8 cellular contexts compared by ENCODE assay signal in genomic region chr10:38094158-38094922, GRCh38. TPM values are rescaled to one million over a fixed set of nuclear protein-coding genes. Genes with fewer than 3 reads are reported as not detected.
A peak's percentile ranks its signal among the peaks of the same experiment; 100 is the strongest.
DNase-seq lines count a peak whose midpoint lies in the region; ATAC-seq and TF ChIP-seq lines count a peak whose summit lies in the region.

ZNF37A (plus strand) TSS chr10:38094337; CDS start chr10:38096618, 2,281 bp downstream.

- CTCF ChIA-PET in mammary epithelial cell (lab: Charles Lee; ENCODE audit: low non-redundant PET) = no interaction called here

- in situ Hi-C loops in ACHN (cut with HindIII; ENCODE audit: low pct_ligation_motif_present, low pct_unique_long_range_greater_than_20kb, low sequenced_read_pairs) = no loop called here
- in situ Hi-C loops in mammary epithelial cell (cut with MboI; ENCODE audit: low sequenced_read_pairs in 2 of 2) = no loop called here

- whole genome bisulfite sequencing in mammary epithelial cell (ENCODE audit: low coverage, missing lambda C conversion rate) = no CpG with 5 or more reads among the region's 59 CpGs
- 45% methylated on average over 33 of the region's 59 CpGs for WGBS in smooth muscle cell (ENCODE audit: low lambda C conversion rate)

- intact Hi-C loops in mammary epithelial cell (cut with micrococcal nuclease) = loop anchor here (1.0 kb wide), 1 partner anchor 118 kb away; the partner anchor contains the start of gene ZNF25

- DNase-seq in ACHN (peak; percentile 94), NCI-H2227 (lab: John Stamatoyannopoulos, UW; ENCODE audit: unreplicated experiment) (peak; percentile 94), WERI-Rb-1 (peak; percentile 95), mammary epithelial cell (peak; percentile 96), iPS-NIHi11 (ENCODE audit: low spot score) (peak; percentile 73), smooth muscle cell (lab: John Stamatoyannopoulos, UW; ENCODE audit: unreplicated experiment) (peak; percentile 7)

- peaks cover 31% of the 10 kb centered on the region for H3K79me2 ChIP-seq in mammary epithelial cell (ENCODE audit: insufficient read depth, low read length)
- no peaks in the 10 kb centered on the region for H3K79me2 ChIP-seq in smooth muscle cell (ENCODE audit: low read depth)

- H3K36me3 ChIP-seq in WERI-Rb-1 (peaks cover 27% of the 10 kb centered on the region), mammary epithelial cell (ENCODE audit: insufficient read depth, low read length) (peaks cover 11% of the 10 kb centered on the region), smooth muscle cell (ENCODE audit: low read depth) (no peaks in the 10 kb centered on the region)

- H3K4me2 ChIP-seq in mammary epithelial cell (ENCODE audit: insufficient read depth, low read depth, low read length) = peak within 1 kb of the TSS; percentile 89
- H3K4me2 ChIP-seq in smooth muscle cell = peak within 1 kb of the TSS; percentile 83

- TF ChIP-seq CTCF in WERI-Rb-1 (IDR thresholded peaks at IDR 0.05; ENCODE audit: low read depth, low read length) = no peak
- TF ChIP-seq CTCF in mammary epithelial cell (conservative IDR thresholded peaks at IDR 0.05 in 1 of 2, IDR thresholded peaks at IDR 0.05 in 1 of 2; ENCODE audit: extremely low read depth in 1 of 2, insufficient read depth in 1 of 2, low read depth in 1 of 2, low read length in 2 of 2) = no peak
- no peak for TF ChIP-seq CTCF in smooth muscle cell (IDR thresholded peaks at IDR 0.05; ENCODE audit: borderline replicate concordance, insufficient read depth, poor library complexity, severe bottlenecking)

- dilution Hi-C loops in mammary epithelial cell (cut with HindIII; ENCODE audit: low sequenced_read_pairs) = no loop called here

- TSS peak; percentile 18 for BruUV-seq in mammary epithelial cell (replicated peaks; lab: Mats Ljungman, UMichigan)

- H3F3A ChIP-seq in smooth muscle cell (ENCODE audit: low read depth) = no peaks in the 10 kb centered on the region

- H4K20me1 ChIP-seq in mammary epithelial cell (ENCODE audit: insufficient read depth, low read length) (no peaks in the 10 kb centered on the region), smooth muscle cell (ENCODE audit: low read depth) (no peaks in the 10 kb centered on the region)

- peaks cover 2% of the 10 kb centered on the region for H3K9me3 ChIP-seq in WERI-Rb-1 (ENCODE audit: severe bottlenecking)
- no peaks in the 10 kb centered on the region for H3K9me3 ChIP-seq in mammary epithelial cell (replicated peaks; ENCODE audit: insufficient read depth, low read length)
- peaks cover 3% of the 10 kb centered on the region for H3K9me3 ChIP-seq in smooth muscle cell (replicated peaks; ENCODE audit: low read depth)

- H3K9ac ChIP-seq in mammary epithelial cell (ENCODE audit: insufficient read depth, low read length) (peak within 1 kb of the TSS; percentile 78), smooth muscle cell (ENCODE audit: low read depth) (peak within 1 kb of the TSS; percentile 53)

- H3K4me1 ChIP-seq in mammary epithelial cell (ENCODE audit: insufficient read depth, low read length) (peaks cover 6% of the 10 kb centered on the region), smooth muscle cell (ENCODE audit: low read depth) (no peaks in the 10 kb centered on the region)

- ATAC-seq in GM18873 (IDR thresholded peaks at IDR 0.05; ENCODE audit: low FRiP score, unreplicated experiment) (peak; percentile 97), HG03139 (IDR thresholded peaks at IDR 0.05; ENCODE audit: unreplicated experiment) (peak; percentile 96)

- H3K27ac ChIP-seq in WERI-Rb-1 = peak within 1 kb of the TSS; percentile 87
- H3K27ac ChIP-seq in mammary epithelial cell (ENCODE audit: insufficient read depth, low read depth, low read length) = peak within 1 kb of the TSS; percentile 47
- peak within 1 kb of the TSS; percentile 47 for H3K27ac ChIP-seq in smooth muscle cell (ENCODE audit: low read depth)

- peak within 1 kb of the TSS; percentile 99 for H2AFZ ChIP-seq in mammary epithelial cell (ENCODE audit: low read depth, low read length)
- peak within 1 kb of the TSS; percentile 89 for H2AFZ ChIP-seq in smooth muscle cell (ENCODE audit: low read depth)

- no peaks in the 10 kb centered on the region for H3K27me3 ChIP-seq in WERI-Rb-1 (ENCODE audit: insufficient read depth, low read depth, severe bottlenecking)
- H3K27me3 ChIP-seq in mammary epithelial cell (ENCODE audit: insufficient read depth, low read length) = no peaks in the 10 kb centered on the region
- no peaks in the 10 kb centered on the region for H3K27me3 ChIP-seq in smooth muscle cell (ENCODE audit: low read depth)

- peak within 1 kb of the TSS; percentile 68 for H3K4me3 ChIP-seq in WERI-Rb-1 (ENCODE audit: low read depth, low read length)
- H3K4me3 ChIP-seq in mammary epithelial cell (replicated peaks in 1 of 3; ENCODE audit: insufficient read depth in 1 of 3, low read depth in 2 of 3, low read length in 3 of 3) = peak within 1 kb of the TSS; percentile 63 to 82 (median 80)
- H3K4me3 ChIP-seq in smooth muscle cell = peak within 1 kb of the TSS; percentile 63

RNA-seq across cellular contexts. Expression of gene ZNF37A, which starts in this region (rescaled TPM):
- total RNA-seq in mammary epithelial cell (10 to 100 TPM; 14.0 to 24.4 TPM), smooth muscle cell (7.1 and 30.3 TPM in 2 replicates)
- polyA plus RNA-seq in mammary epithelial cell (6.7 TPM), smooth muscle cell (1.9 and 3.2 TPM in 2 replicates)
- polyA minus RNA-seq in mammary epithelial cell = 8.5 TPM

Comparison
In these comparisons a context has a peak if more than half of its experiments do, and no peak if none do; other contexts are left out.
1. Peak in every context shown above with its lines: DNase-seq, ATAC-seq, H3K4me3 ChIP-seq and H3K27ac ChIP-seq.
2. DNase-seq: peak in every context shown above with its lines; median percentile 96 in mammary epithelial cell; 95 in WERI-Rb-1; 94 in ACHN; 94 in NCI-H2227; 73 in iPS-NIHi11; 7 in smooth muscle cell.